Comparison of ENCODE assay signal across 27 cellular contexts in the genomic region with DNA sequence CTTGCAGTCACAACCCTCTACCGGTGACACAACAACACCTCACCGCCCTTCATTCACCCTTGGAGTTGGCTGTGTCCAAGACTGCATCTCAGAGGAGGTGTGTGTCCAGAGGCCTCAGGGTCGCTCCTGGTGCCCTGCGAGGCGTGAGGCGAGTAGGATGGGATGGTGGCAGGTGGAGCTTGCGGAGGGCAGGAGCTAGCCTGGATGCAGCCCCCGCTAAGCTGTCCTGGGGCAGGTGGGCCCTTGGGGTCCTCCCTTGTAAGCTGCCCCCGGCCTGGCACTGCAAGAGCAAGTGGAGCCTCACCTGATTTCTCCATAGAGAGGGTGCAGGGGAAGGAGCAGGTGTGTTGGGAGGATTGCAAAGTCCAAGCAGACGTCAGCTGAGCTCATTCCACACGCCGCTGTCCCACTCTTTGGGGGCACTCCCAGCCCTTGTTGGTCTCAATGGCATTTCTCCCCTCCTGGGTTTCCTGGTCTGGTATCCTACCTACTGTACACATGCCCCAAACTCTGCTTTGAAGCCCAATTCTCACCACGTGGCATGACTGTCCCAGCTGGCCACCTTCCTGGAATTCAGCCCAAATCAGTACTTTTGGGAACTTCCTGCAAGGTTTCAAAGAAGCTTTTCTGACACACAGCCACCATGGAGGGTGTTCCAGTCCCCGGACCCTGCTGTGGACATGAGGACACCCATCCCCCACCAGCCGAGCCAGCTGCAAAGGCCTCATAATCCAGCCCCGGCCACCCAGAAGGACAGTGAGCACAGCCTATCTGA. TPM values are rescaled to one million over a fixed set of nuclear protein-coding genes. Genes with fewer than 3 reads are reported as not detected.
A peak's percentile ranks its signal among the peaks of the same experiment; 100 is the strongest.
DNase-seq lines count a peak whose midpoint lies in the region; ATAC-seq and TF ChIP-seq lines count a peak whose summit lies in the region.
"Had no signal": no experiment of that assay in that cellular context is flagged by ENCODE, and none has a peak within 500 bp of the region (broad histone marks: within the 10 kb centered on the region; RNA-seq: fewer than 3 reads in every experiment).

No MANE protein-coding gene starts in this region.

- H3K9me3 ChIP-seq in Caco-2 (no peaks in the 10 kb centered on the region), WERI-Rb-1 (ENCODE audit: severe bottlenecking) (no peaks in the 10 kb centered on the region), thyroid gland (no peaks in the 10 kb centered on the region)
- H3K9me3 ChIP-seq: SJCRH30 had no signal

- 88% methylated on average over 14 to 15 of the region's 16 CpGs for WGBS in thyroid gland, 2 donors

- POLR2A ChIA-PET in Caco-2 (lab: Charles Lee) = no interaction called here

- TF ChIP-seq CTCF in Caco-2 (IDR thresholded peaks at IDR 0.05; ENCODE audit: insufficient read depth in 1 of 2, low read depth in 1 of 2, low read length in 1 of 2, severe bottlenecking in 1 of 2, unreplicated experiment in 1 of 2) (no peak), WERI-Rb-1 (IDR thresholded peaks at IDR 0.05; ENCODE audit: low read depth, low read length) (no peak), nephron (IDR thresholded peaks at IDR 0.05; ENCODE audit: unreplicated experiment in 3 of 3) (no peak), type B pancreatic cell (conservative IDR thresholded peaks at IDR 0.05) (no peak), thyroid gland (IDR thresholded peaks at IDR 0.05) (no peak)

- H3K4me3 Mint-ChIP-seq in Caco-2 (ENCODE audit: unreplicated experiment) (no peak overlapping the region), nephron (no peak overlapping the region), type B pancreatic cell (no peak overlapping the region)
- H3K4me3 Mint-ChIP-seq: B cell; CD8-positive, alpha-beta memory T cell; IgD-negative memory B cell had no signal

- H3K27ac ChIP-seq in WERI-Rb-1 (no peak overlapping the region), thyroid gland (no peak overlapping the region)
- H3K27ac ChIP-seq: C4-2B, PC-9, SJCRH30 had no signal

- intact Hi-C loops in Caco-2 (cut with micrococcal nuclease; ENCODE audit: unreplicated experiment) = no loop called here
- intact Hi-C loops in thyroid gland (cut with DNase I) = no loop called here

- H3K27me3 Mint-ChIP-seq in Caco-2 (ENCODE audit: insufficient read depth, unreplicated experiment) (no peaks in the 10 kb centered on the region), nephron (ENCODE audit: low read depth) (peaks cover 4% of the 10 kb centered on the region), type B pancreatic cell (no peaks in the 10 kb centered on the region)
- H3K27me3 Mint-ChIP-seq: B cell; CD8-positive, alpha-beta memory T cell; IgD-negative memory B cell had no signal

- BruUV-seq in Caco-2 (replicated peaks; lab: Mats Ljungman, UMichigan) = no TSS peak

- TF ChIP-seq POLR2A in thyroid gland (IDR thresholded peaks at IDR 0.05) = no peak

- H3K4me3 ChIP-seq in Caco-2 (ENCODE audit: low read depth, low read length) = no peak overlapping the region
- H3K4me3 ChIP-seq in WERI-Rb-1 (ENCODE audit: low read depth, low read length) = no peak overlapping the region
- H3K4me3 ChIP-seq in thyroid gland (replicated peaks in 1 of 3) = no peak overlapping the region
- H3K4me3 ChIP-seq: PC-9, SJCRH30 had no signal

- CTCF ChIA-PET in Caco-2 (lab: Charles Lee) = interaction anchor here (1.0 kb wide), 1 partner anchor 10 kb away, joined by 3 read pairs; no protein-coding TSS in a partner anchor

- no peaks in the 10 kb centered on the region for H3K36me3 ChIP-seq in Caco-2 (ENCODE audit: control insufficient read depth, insufficient read depth, low read length)
- peaks cover 16% of the 10 kb centered on the region for H3K36me3 ChIP-seq in WERI-Rb-1
- H3K36me3 ChIP-seq in thyroid gland = peaks cover under 1 to 3% of the 10 kb centered on the region in 2 donors
- H3K36me3 ChIP-seq: SJCRH30 had no signal

- ATAC-seq in GM21367 (IDR thresholded peaks at IDR 0.05; ENCODE audit: unreplicated experiment) = no peak
- ATAC-seq: HCT116, Right ventricle myocardium inferior, SK-N-SH treated with all-trans-retinoic acid at 6 μM for 48 hours had no signal

- no peaks in the 10 kb centered on the region for H3K9me3 Mint-ChIP-seq in Caco-2 (ENCODE audit: unreplicated experiment)
- no peaks in the 10 kb centered on the region for H3K9me3 Mint-ChIP-seq in nephron
- H3K9me3 Mint-ChIP-seq in type B pancreatic cell = no peaks in the 10 kb centered on the region
- H3K9me3 Mint-ChIP-seq: CD8-positive, alpha-beta memory T cell; IgD-negative memory B cell had no signal

- peak overlapping the region; percentile 64 for H3K27ac Mint-ChIP-seq in Caco-2 (ENCODE audit: unreplicated experiment)
- peak overlapping the region in 2 of 3 experiments; percentile 72 to 81 for H3K27ac Mint-ChIP-seq in nephron
- no peak overlapping the region for H3K27ac Mint-ChIP-seq in type B pancreatic cell
- H3K27ac Mint-ChIP-seq: B cell, IgD-negative memory B cell had no signal

- H3K4me1 Mint-ChIP-seq in Caco-2 (ENCODE audit: low read depth, unreplicated experiment) (no peaks in the 10 kb centered on the region), nephron (peaks cover 16% of the 10 kb centered on the region), type B pancreatic cell (ENCODE audit: unreplicated experiment) (no peaks in the 10 kb centered on the region)
- H3K4me1 Mint-ChIP-seq: B cell, IgD-negative memory B cell had no signal

- DNase-seq in Caco-2 (no peak), WERI-Rb-1 (peak; percentile 57), type B pancreatic cell (ENCODE audit: extremely low spot score, unreplicated experiment) (peak; percentile 60), KG1 (lab: John Stamatoyannopoulos, UW) (no peak), thyroid gland (no peak)
- DNase-seq: Calu3; CD8-positive, alpha-beta memory T cell; DMS79 treated with DMSO at 0.1 percent for 48 hours; GF-D8; NCI-H1048; NCI-H1417; NCI-H1694 treated with DMSO at 0.1 percent for 48 hours; NCI-H2081; NCI-H2227 treated with DMSO at 0.1 percent for 48 hours; NCI-H526 treated with DMSO at 0.1 percent for 48 hours; PC-9; SJCRH30 had no signal

- no peaks in the 10 kb centered on the region for H3K27me3 ChIP-seq in Caco-2 (replicated peaks; ENCODE audit: control insufficient read depth, insufficient read depth, low read length)
- no peaks in the 10 kb centered on the region for H3K27me3 ChIP-seq in WERI-Rb-1 (ENCODE audit: insufficient read depth, low read depth, severe bottlenecking)
- H3K27me3 ChIP-seq in thyroid gland = no peaks in the 10 kb centered on the region
- H3K27me3 ChIP-seq: SJCRH30 had no signal

- H3K36me3 Mint-ChIP-seq in Caco-2 (ENCODE audit: insufficient read depth, unreplicated experiment) (peaks cover 19% of the 10 kb centered on the region), nephron (ENCODE audit: low read depth) (peaks cover 19% of the 10 kb centered on the region), type B pancreatic cell (peaks cover 8% of the 10 kb centered on the region)

- H3K4me1 ChIP-seq in Caco-2 = peaks cover 7% of the 10 kb centered on the region; the same call in 1 of the 2 replicates
- H3K4me1 ChIP-seq in thyroid gland = no peaks in the 10 kb centered on the region

RNA-seq across cellular contexts. Expression of gene ICAM2, which starts 18.1 kb away (rescaled TPM):
- 1.9 and 2.0 TPM in 2 replicates for total RNA-seq in Caco-2 (2022)
- 1.2 TPM in 1 of 2 replicates, not detected in the other for total RNA-seq in type B pancreatic cell (ENCODE audit: low replicate concordance)
- total RNA-seq in thyroid gland = 10 to 100 TPM; 20.3 to 41.8 (median 30.6) TPM
- total RNA-seq: NCI-H460, RPMI7951 had no signal

RNA-seq across cellular contexts. Expression of gene PRR29, which starts 40.4 kb away (rescaled TPM):
- not detected in 2 replicates for total RNA-seq in Caco-2 (2022)
- total RNA-seq in type B pancreatic cell (ENCODE audit: low replicate concordance) = 0.45 and 4.2 TPM in 2 replicates
- 1 to 10 TPM; 1.7 to 5.6 (median 4.2) TPM for total RNA-seq in thyroid gland
- total RNA-seq: B cell, NCI-H460, RPMI7951 had no signal

Comparison
In these comparisons a context has a peak if more than half of its experiments do, and no peak if none do; other contexts are left out.
1. DNase-seq: peak in WERI-Rb-1 (single experiment) and type B pancreatic cell (single experiment); none in Caco-2 (0 of 2), KG1 (single experiment) and thyroid gland (0 of 2).